In genomic region chr11:19071255-19071654, GRCh38 we compare ENCODE assay signal across 8 cellular contexts. TPM values are rescaled to one million over a fixed set of nuclear protein-coding genes. Genes with fewer than 3 reads are reported as not detected.
DNase-seq lines count a peak whose midpoint lies in the region; ATAC-seq, FAIRE-seq and TF ChIP-seq lines count a peak whose summit lies in the region.

No MANE protein-coding gene starts in this region.

- peak; percentile 98 for ATAC-seq in GM21825 (IDR thresholded peaks at IDR 0.05; ENCODE audit: unreplicated experiment)
- peak; percentile 84 for ATAC-seq in activated T-helper 17 cell treated with anti-CD3 and anti-CD28 coated beads, Interleukin-2, amount 50 U/mL, for 72 hours (replicated peaks)

- H3K4me1 ChIP-seq in Karpas-422 (ENCODE audit: low read length): no peaks in the 10 kb centered on the region
- H3K4me1 ChIP-seq in ovary (ENCODE audit: insufficient read depth): peaks cover 2% of the 10 kb centered on the region
- peaks cover 0 to 24% (median 20%) of the 10 kb centered on the region in 4 donors for H3K4me1 ChIP-seq in transverse colon

- peaks cover 9% of the 10 kb centered on the region for H3K9me3 ChIP-seq in Karpas-422 (ENCODE audit: low read length)
- no peaks in the 10 kb centered on the region for H3K9me3 ChIP-seq in ovary
- no peaks in the 10 kb centered on the region for H3K9me3 ChIP-seq in transverse colon

- H3K4me1 Mint-ChIP-seq in activated T-helper 17 cell treated with anti-CD3 and anti-CD28 coated beads, Interleukin-2, amount 50 U/mL, for 72 hours: no peaks in the 10 kb centered on the region

- H3K27me3 ChIP-seq in Karpas-422 (ENCODE audit: low read length) (no peaks in the 10 kb centered on the region), ovary (no peaks in the 10 kb centered on the region), transverse colon (peaks cover 13% of the 10 kb centered on the region)

- H3K4me3 ChIP-seq in Karpas-422 (ENCODE audit: low read length): no peak overlapping the region
- H3K4me3 ChIP-seq in ovary: no peak overlapping the region
- H3K4me3 ChIP-seq in transverse colon: no peak overlapping the region

- 1 to 2% (median 2%) methylated on average over 11 of the region's 11 CpGs for WGBS in ovary, 3 donors
- 4 to 5% methylated on average over 9 to 11 of the region's 11 CpGs for WGBS in transverse colon (ENCODE audit: low coverage in 1 of 2), 2 donors

- H3K4me2 ChIP-seq in Karpas-422 (ENCODE audit: low read depth, low read length, poor library complexity, severe bottlenecking): peak overlapping the region; percentile 40

- H3K27ac Mint-ChIP-seq in activated T-helper 17 cell treated with anti-CD3 and anti-CD28 coated beads, Interleukin-2, amount 50 U/mL, for 72 hours: no peak overlapping the region

- H3K4me3 Mint-ChIP-seq in activated T-helper 17 cell treated with anti-CD3 and anti-CD28 coated beads, Interleukin-2, amount 50 U/mL, for 72 hours: peak overlapping the region; percentile 27

- TF ChIP-seq POLR2A in ovary (IDR thresholded peaks at IDR 0.05) (no peak), transverse colon (IDR thresholded peaks at IDR 0.05) (no peak)

- no peaks in the 10 kb centered on the region for H3K79me2 ChIP-seq in Karpas-422 (ENCODE audit: low read length)

- no peak overlapping the region for H2AFZ ChIP-seq in Karpas-422 (ENCODE audit: low read length)

- no peaks in the 10 kb centered on the region for H3K9me2 ChIP-seq in Karpas-422 (replicated peaks; ENCODE audit: insufficient read depth, low read length)

- H3K9me3 Mint-ChIP-seq in activated T-helper 17 cell treated with anti-CD3 and anti-CD28 coated beads, Interleukin-2, amount 50 U/mL, for 72 hours: no peaks in the 10 kb centered on the region

- intact Hi-C loops in ovary (cut with DNase I) (loop anchor here in 2 of 4 donors (5.0 to 10.0 kb wide), 2 partner anchors 481 to 484 kb away; no protein-coding TSS in a partner anchor), transverse colon (cut with DNase I; ENCODE audit: low total_unique reads) (no loop called here)

- H3K36me3 Mint-ChIP-seq in activated T-helper 17 cell treated with anti-CD3 and anti-CD28 coated beads, Interleukin-2, amount 50 U/mL, for 72 hours (ENCODE audit: low read depth): no peaks in the 10 kb centered on the region

- peak; percentile 75 for FAIRE-seq in RCC 7860 (lab: Jason Lieb, UNC)

- H3K27ac ChIP-seq in Karpas-422 (ENCODE audit: low read length): no peak overlapping the region
- H3K27ac ChIP-seq in ovary: no peak overlapping the region
- peak overlapping the region in 1 of 4 donors; percentile 83 for H3K27ac ChIP-seq in transverse colon

- no peaks in the 10 kb centered on the region for H3K36me3 ChIP-seq in Karpas-422 (ENCODE audit: insufficient read depth, low read length)
- no peaks in the 10 kb centered on the region for H3K36me3 ChIP-seq in ovary
- H3K36me3 ChIP-seq in transverse colon: no peaks in the 10 kb centered on the region

- TF ChIP-seq EP300 in ovary (IDR thresholded peaks at IDR 0.05) (no peak), transverse colon (IDR thresholded peaks at IDR 0.05; ENCODE audit: low read depth) (no peak)

- TF ChIP-seq CTCF in ovary (IDR thresholded peaks at IDR 0.05): peak; percentile 38 to 67 (median 61)
- TF ChIP-seq CTCF in transverse colon (IDR thresholded peaks at IDR 0.05): peak; percentile 84 to 99 (median 89)

- H3K27me3 Mint-ChIP-seq in activated T-helper 17 cell treated with anti-CD3 and anti-CD28 coated beads, Interleukin-2, amount 50 U/mL, for 72 hours: peaks cover 14% of the 10 kb centered on the region

- no peaks in the 10 kb centered on the region for H4K20me1 ChIP-seq in Karpas-422 (ENCODE audit: insufficient read depth, low read depth, low read length)

- peak; percentile 90 for DNase-seq in EL
- DNase-seq in Karpas-422: peak; percentile 91
- peak; percentile 74 for DNase-seq in RCC 7860 (ENCODE audit: low spot score)
- DNase-seq in foreskin melanocyte: peak; percentile 72
- peak; percentile 35 to 65 (median 59) for DNase-seq in ovary
- peak; percentile 75 for DNase-seq in transverse colon

- in situ Hi-C loops in transverse colon (cut with MboI; ENCODE audit: low pct_ligation_motif_present in 1 of 4, low pct_unique_long_range_greater_than_20kb in 1 of 4, low sequenced_read_pairs in 3 of 4): loop anchor here (10.0 to 25.0 kb wide), 4 partner anchors 194 to 691 kb away; no protein-coding TSS in a partner anchor

- H3K9ac ChIP-seq in Karpas-422 (ENCODE audit: low read length): no peak overlapping the region

RNA-seq across cellular contexts. Expression of gene MRGPRX2, which starts 10.7 kb away (rescaled TPM):
- not detected in 2 replicates for total RNA-seq in Karpas-422 (2014; rRNA removed; shearing (Covaris generic); ENCODE audit: low replicate concordance)
- under 1 TPM in 1 of 2 donors, not detected in 1; 0.90 TPM for total RNA-seq in activated T-helper 17 cell treated with anti-CD3 and anti-CD28 coated beads, Interleukin-2, amount 50 U/mL, for 72 hours
- total RNA-seq in ovary: under 1 TPM in 1 of 7 donors, not detected in 6; 0.22 TPM
- polyA plus RNA-seq in ovary: under 1 TPM in 1 of 2 donors, not detected in 1; 0.23 TPM
- total RNA-seq in transverse colon: not detected

RNA-seq across cellular contexts. Expression of gene ZDHHC13, which starts 45.7 kb away (rescaled TPM):
- 27.5 and 64.7 TPM in 2 replicates for total RNA-seq in Karpas-422 (2014; rRNA removed; shearing (Covaris generic); ENCODE audit: low replicate concordance)
- total RNA-seq in activated T-helper 17 cell treated with anti-CD3 and anti-CD28 coated beads, Interleukin-2, amount 50 U/mL, for 72 hours: 10 to 100 TPM; 22.1 to 27.6 TPM
- 10 to 100 TPM in 3 of 7 donors, 1 to 10 TPM in 4; 5.7 to 15.4 (median 9.0) TPM for total RNA-seq in ovary
- 1 to 10 TPM; 6.3 to 9.6 TPM for polyA plus RNA-seq in ovary
- total RNA-seq in transverse colon: 10 to 100 TPM; 16.1 to 33.3 (median 28.3) TPM
